In the genomic region with DNA sequence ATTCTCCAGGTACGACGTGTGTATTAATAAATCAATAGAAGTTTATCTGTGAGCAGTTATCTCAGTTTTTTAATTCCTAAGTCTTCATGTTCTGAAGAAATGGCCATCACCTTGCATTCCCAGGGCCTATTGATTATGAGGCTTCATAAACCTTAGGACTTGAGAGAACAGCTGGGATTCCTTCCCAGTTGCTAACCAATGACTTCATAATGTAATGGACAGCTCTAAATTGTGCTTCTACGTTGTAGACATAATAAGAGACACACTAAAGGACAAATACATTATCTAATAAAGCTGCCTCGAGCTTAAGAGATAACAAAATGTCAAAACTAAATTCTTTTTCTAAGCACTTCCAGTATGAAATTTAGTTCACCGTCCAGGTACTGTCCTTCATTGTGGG, we compare ENCODE assay signal across 22 cellular contexts. TPM values are rescaled to one million over a fixed set of nuclear protein-coding genes. Genes with fewer than 3 reads are reported as not detected.
DNase-seq lines count a peak whose midpoint lies in the region; ATAC-seq and TF ChIP-seq lines count a peak whose summit lies in the region.
"Had no signal": no experiment of that assay in that cellular context is flagged by ENCODE, and none has a peak within 500 bp of the region (broad histone marks: within the 10 kb centered on the region; RNA-seq: fewer than 3 reads in every experiment).

No MANE protein-coding gene starts in this region.

- no peaks in the 10 kb centered on the region for H3K4me1 ChIP-seq in GM23338 (ENCODE audit: insufficient read depth)
- H3K4me1 ChIP-seq: A549, vagina had no signal

- no peak for DNase-seq in activated CD4-positive, alpha-beta T cell treated with anti-CD3 and anti-CD28 coated beads, Interleukin-2, amount 10 ng/mL, durations not matched to agents 7 days and 5 days
- no peak for DNase-seq in activated CD4-positive, alpha-beta T cell treated with anti-CD3 and anti-CD28 coated beads, Interleukin-2, amount 50 U/mL, for 1 hour
- no peak for DNase-seq in GM23338 (ENCODE audit: low spot score)
- DNase-seq in nephron progenitor cell, result no peak
- no peak for DNase-seq in OCI-M1 (lab: John Stamatoyannopoulos, UW)
- no peak for DNase-seq in T-helper 2 cell
- DNase-seq: activated CD8-positive, alpha-beta memory T cell treated with anti-CD3 and anti-CD28 coated beads for 24 hours; activated T-cell treated with anti-CD3 and anti-CD28 coated beads, Interleukin-2, amount 50 U/mL, for 1 hour; effector CD4-positive, alpha-beta T cell; EL; heart left ventricle; NCI-H2171; NCI-H524 treated with DMSO at 0.1 percent for 48 hours; ovary had no signal

- H3F3A ChIP-seq in GM23338 (replicated peaks; ENCODE audit: low read depth), result no peaks in the 10 kb centered on the region

- no peak overlapping the region for H3K4me2 ChIP-seq in GM23338
- H3K4me2 ChIP-seq: A549 had no signal

- H3K36me3 ChIP-seq in GM23338 (ENCODE audit: insufficient read depth), result no peaks in the 10 kb centered on the region
- H3K36me3 ChIP-seq: BLaER1, heart left ventricle, ovary, vagina had no signal

- no peak overlapping the region for H3K4me3 Mint-ChIP-seq in activated CD4-positive, alpha-beta T cell treated with anti-CD3 and anti-CD28 coated beads, Interleukin-2, amount 10 ng/mL, durations not matched to agents 7 days and 5 days
- H3K4me3 Mint-ChIP-seq in GM23338 (no peak overlapping the region), nephron progenitor cell (peak overlapping the region; percentile 12)
- H3K4me3 Mint-ChIP-seq in activated T-helper 17 cell treated with anti-CD3 and anti-CD28 coated beads, Interleukin-2, amount 50 U/mL, for 72 hours, result peak overlapping the region; percentile 82

- POLR2A ChIA-PET in activated CD4-positive, alpha-beta T cell treated with anti-CD3 and anti-CD28 coated beads, Interleukin-2, amount 10 ng/mL, durations not matched to agents 7 days and 5 days (lab: Charles Lee), result no interaction called here

- H3K27me3 Mint-ChIP-seq in activated CD4-positive, alpha-beta T cell treated with anti-CD3 and anti-CD28 coated beads, Interleukin-2, amount 10 ng/mL, durations not matched to agents 7 days and 5 days, result no peaks in the 10 kb centered on the region
- H3K27me3 Mint-ChIP-seq in GM23338 (ENCODE audit: insufficient read depth, low read depth, poor library complexity), result peaks cover 2% of the 10 kb centered on the region
- no peaks in the 10 kb centered on the region for H3K27me3 Mint-ChIP-seq in activated T-helper 17 cell treated with anti-CD3 and anti-CD28 coated beads, Interleukin-2, amount 50 U/mL, for 72 hours
- no peaks in the 10 kb centered on the region for H3K27me3 Mint-ChIP-seq in nephron progenitor cell (ENCODE audit: low read depth, poor library complexity)

- TF ChIP-seq CTCF in GM23338 (conservative IDR thresholded peaks at IDR 0.05; ENCODE audit: low read depth in 2 of 2), result no peak
- TF ChIP-seq CTCF in nephron progenitor cell (IDR thresholded peaks at IDR 0.05), result no peak

- H3K27me3 ChIP-seq in GM23338 (ENCODE audit: insufficient read depth), result no peaks in the 10 kb centered on the region
- H3K27me3 ChIP-seq: BLaER1, heart left ventricle, ovary, vagina had no signal

- peaks cover 4% of the 10 kb centered on the region for H3K36me3 Mint-ChIP-seq in activated CD4-positive, alpha-beta T cell treated with anti-CD3 and anti-CD28 coated beads, Interleukin-2, amount 10 ng/mL, durations not matched to agents 7 days and 5 days (ENCODE audit: low read depth)
- H3K36me3 Mint-ChIP-seq in GM23338 (ENCODE audit: low read depth) (no peaks in the 10 kb centered on the region), nephron progenitor cell (ENCODE audit: low read depth) (peaks cover 23% of the 10 kb centered on the region)
- H3K36me3 Mint-ChIP-seq in activated T-helper 17 cell treated with anti-CD3 and anti-CD28 coated beads, Interleukin-2, amount 50 U/mL, for 72 hours (ENCODE audit: low read depth), result peaks cover 39% of the 10 kb centered on the region
- H3K36me3 Mint-ChIP-seq: brain had no signal

- no peak overlapping the region for H3K27ac ChIP-seq in GM23338 (ENCODE audit: low read depth)
- H3K27ac ChIP-seq: A549, heart left ventricle, ovary, vagina had no signal

- H4K20me1 ChIP-seq in GM23338 (replicated peaks; ENCODE audit: insufficient read depth), result no peaks in the 10 kb centered on the region
- H4K20me1 ChIP-seq: BLaER1 had no signal

- no peak for ATAC-seq in GM23338
- no peak for ATAC-seq in activated T-helper 17 cell treated with anti-CD3 and anti-CD28 coated beads, Interleukin-2, amount 50 U/mL, for 72 hours (replicated peaks)
- ATAC-seq in GM19395 (IDR thresholded peaks at IDR 0.05; ENCODE audit: unreplicated experiment), result no peak
- ATAC-seq: A549, HCT116, heart left ventricle had no signal

- no peaks in the 10 kb centered on the region for H3K9me3 Mint-ChIP-seq in activated CD4-positive, alpha-beta T cell treated with anti-CD3 and anti-CD28 coated beads, Interleukin-2, amount 10 ng/mL, durations not matched to agents 7 days and 5 days
- H3K9me3 Mint-ChIP-seq in GM23338 (no peaks in the 10 kb centered on the region), nephron progenitor cell (no peaks in the 10 kb centered on the region)
- H3K9me3 Mint-ChIP-seq in activated T-helper 17 cell treated with anti-CD3 and anti-CD28 coated beads, Interleukin-2, amount 50 U/mL, for 72 hours, result no peaks in the 10 kb centered on the region
- H3K9me3 Mint-ChIP-seq: brain had no signal

- H3K79me2 ChIP-seq in GM23338 (replicated peaks; ENCODE audit: insufficient read depth), result no peaks in the 10 kb centered on the region

- H2AFZ ChIP-seq in GM23338, result 0 out of 2 replicates have a peak overlapping the region, but pooled peaks have one; percentile 4

- peaks cover 50% of the 10 kb centered on the region for H3K4me1 Mint-ChIP-seq in activated CD4-positive, alpha-beta T cell treated with anti-CD3 and anti-CD28 coated beads, Interleukin-2, amount 10 ng/mL, durations not matched to agents 7 days and 5 days
- H3K4me1 Mint-ChIP-seq in GM23338 (peaks cover 9% of the 10 kb centered on the region; the same call in 2 of the 3 replicates), nephron progenitor cell (peaks cover 91% of the 10 kb centered on the region)
- H3K4me1 Mint-ChIP-seq in activated T-helper 17 cell treated with anti-CD3 and anti-CD28 coated beads, Interleukin-2, amount 50 U/mL, for 72 hours, result peaks cover 38% of the 10 kb centered on the region

- H3K27ac Mint-ChIP-seq in activated CD4-positive, alpha-beta T cell treated with anti-CD3 and anti-CD28 coated beads, Interleukin-2, amount 10 ng/mL, durations not matched to agents 7 days and 5 days, result peak overlapping the region; percentile 46
- H3K27ac Mint-ChIP-seq in GM23338 (no peak overlapping the region), nephron progenitor cell (peak overlapping the region; percentile 97)
- no peak overlapping the region for H3K27ac Mint-ChIP-seq in activated T-helper 17 cell treated with anti-CD3 and anti-CD28 coated beads, Interleukin-2, amount 50 U/mL, for 72 hours

- H3K9me2 ChIP-seq in GM23338 (ENCODE audit: insufficient read depth), result no peaks in the 10 kb centered on the region

- H3K4me3 ChIP-seq in GM23338, result no peak overlapping the region
- H3K4me3 ChIP-seq: A549, heart left ventricle, ovary, vagina had no signal

- CTCF ChIA-PET in activated CD4-positive, alpha-beta T cell treated with anti-CD3 and anti-CD28 coated beads, Interleukin-2, amount 10 ng/mL, durations not matched to agents 7 days and 5 days (lab: Charles Lee), result interaction anchor here (1.1 to 1.6 kb wide), 2 partner anchors 11 to 19 kb away, joined by 3 read pairs; no protein-coding TSS in a partner anchor

TF ChIP-seq in GM23338, 12 proteins besides CTCF, POLR2A, EP300 and RAD21 (continues in another document):
- TF ChIP-seq, protein P1, sequence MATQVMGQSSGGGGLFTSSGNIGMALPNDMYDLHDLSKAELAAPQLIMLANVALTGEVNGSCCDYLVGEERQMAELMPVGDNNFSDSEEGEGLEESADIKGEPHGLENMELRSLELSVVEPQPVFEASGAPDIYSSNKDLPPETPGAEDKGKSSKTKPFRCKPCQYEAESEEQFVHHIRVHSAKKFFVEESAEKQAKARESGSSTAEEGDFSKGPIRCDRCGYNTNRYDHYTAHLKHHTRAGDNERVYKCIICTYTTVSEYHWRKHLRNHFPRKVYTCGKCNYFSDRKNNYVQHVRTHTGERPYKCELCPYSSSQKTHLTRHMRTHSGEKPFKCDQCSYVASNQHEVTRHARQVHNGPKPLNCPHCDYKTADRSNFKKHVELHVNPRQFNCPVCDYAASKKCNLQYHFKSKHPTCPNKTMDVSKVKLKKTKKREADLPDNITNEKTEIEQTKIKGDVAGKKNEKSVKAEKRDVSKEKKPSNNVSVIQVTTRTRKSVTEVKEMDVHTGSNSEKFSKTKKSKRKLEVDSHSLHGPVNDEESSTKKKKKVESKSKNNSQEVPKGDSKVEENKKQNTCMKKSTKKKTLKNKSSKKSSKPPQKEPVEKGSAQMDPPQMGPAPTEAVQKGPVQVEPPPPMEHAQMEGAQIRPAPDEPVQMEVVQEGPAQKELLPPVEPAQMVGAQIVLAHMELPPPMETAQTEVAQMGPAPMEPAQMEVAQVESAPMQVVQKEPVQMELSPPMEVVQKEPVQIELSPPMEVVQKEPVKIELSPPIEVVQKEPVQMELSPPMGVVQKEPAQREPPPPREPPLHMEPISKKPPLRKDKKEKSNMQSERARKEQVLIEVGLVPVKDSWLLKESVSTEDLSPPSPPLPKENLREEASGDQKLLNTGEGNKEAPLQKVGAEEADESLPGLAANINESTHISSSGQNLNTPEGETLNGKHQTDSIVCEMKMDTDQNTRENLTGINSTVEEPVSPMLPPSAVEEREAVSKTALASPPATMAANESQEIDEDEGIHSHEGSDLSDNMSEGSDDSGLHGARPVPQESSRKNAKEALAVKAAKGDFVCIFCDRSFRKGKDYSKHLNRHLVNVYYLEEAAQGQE (IDR thresholded peaks at IDR 0.05; ENCODE audit: unreplicated experiment), result no peak
- TF ChIP-seq CREB1 (CRISPR knock-in tag; IDR thresholded peaks at IDR 0.05; ENCODE audit: low read depth) (no peak), STAT1 (IDR thresholded peaks at IDR 0.05; ENCODE audit: unreplicated experiment) (no peak)
- TF ChIP-seq, protein P2, sequence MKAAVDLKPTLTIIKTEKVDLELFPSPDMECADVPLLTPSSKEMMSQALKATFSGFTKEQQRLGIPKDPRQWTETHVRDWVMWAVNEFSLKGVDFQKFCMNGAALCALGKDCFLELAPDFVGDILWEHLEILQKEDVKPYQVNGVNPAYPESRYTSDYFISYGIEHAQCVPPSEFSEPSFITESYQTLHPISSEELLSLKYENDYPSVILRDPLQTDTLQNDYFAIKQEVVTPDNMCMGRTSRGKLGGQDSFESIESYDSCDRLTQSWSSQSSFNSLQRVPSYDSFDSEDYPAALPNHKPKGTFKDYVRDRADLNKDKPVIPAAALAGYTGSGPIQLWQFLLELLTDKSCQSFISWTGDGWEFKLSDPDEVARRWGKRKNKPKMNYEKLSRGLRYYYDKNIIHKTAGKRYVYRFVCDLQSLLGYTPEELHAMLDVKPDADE (IDR thresholded peaks at IDR 0.05), result no peak

RNA-seq across cellular contexts. Expression of a gene that starts 30.6 kb away (rescaled TPM):
- 1 to 10 TPM; 8.1 to 9.2 TPM for total RNA-seq in activated CD4-positive, alpha-beta T cell treated with anti-CD3 and anti-CD28 coated beads, Interleukin-2, amount 10 ng/mL, durations not matched to agents 7 days and 5 days
- 0.49 and 0.89 TPM in 2 replicates for total RNA-seq in GM23338 (2014; rRNA removed; shearing (Covaris generic))
- 0.54 and 1.3 TPM in 2 replicates for polyA plus RNA-seq in GM23338 (2016; fragmentation: Nextera tagmentation; extraction: Ambion mirVana)
- 10 to 100 TPM; 29.8 to 58.2 TPM for total RNA-seq in activated T-helper 17 cell treated with anti-CD3 and anti-CD28 coated beads, Interleukin-2, amount 50 U/mL, for 72 hours
- total RNA-seq: SK-MEL-5 had no signal
- polyA plus RNA-seq: A549 had no signal

Comparison
In these comparisons a context has a peak if more than half of its experiments do, and no peak if none do; other contexts are left out.
1. H3K27ac Mint-ChIP-seq: peak in activated CD4-positive, alpha-beta T cell treated with anti-CD3 and anti-CD28 coated beads, Interleukin-2, amount 10 ng/mL, durations not matched to agents 7 days and 5 days (single experiment) and nephron progenitor cell (single experiment); none in GM23338 (single experiment) and activated T-helper 17 cell treated with anti-CD3 and anti-CD28 coated beads, Interleukin-2, amount 50 U/mL, for 72 hours (single experiment).
2. H3K4me3 Mint-ChIP-seq: peak in activated T-helper 17 cell treated with anti-CD3 and anti-CD28 coated beads, Interleukin-2, amount 50 U/mL, for 72 hours (single experiment) and nephron progenitor cell (single experiment); none in activated CD4-positive, alpha-beta T cell treated with anti-CD3 and anti-CD28 coated beads, Interleukin-2, amount 10 ng/mL, durations not matched to agents 7 days and 5 days (single experiment) and GM23338 (single experiment).